In genomic region chr22:45542736-45543135, GRCh38 we compare ENCODE assay signal across 7 cellular contexts. TPM values are rescaled to one million over a fixed set of nuclear protein-coding genes. Genes with fewer than 3 reads are reported as not detected.
DNase-seq lines count a peak whose midpoint lies in the region; ATAC-seq and TF ChIP-seq lines count a peak whose summit lies in the region.
"Not testable (repeated sequence)": the region's sequence is repeated elsewhere in the genome, so short reads cannot be mapped to it uniquely, and the experiment has no call there.
"Had no signal": no experiment of that assay in that cellular context is flagged by ENCODE, and none has a peak within 500 bp of the region (broad histone marks: within the 10 kb centered on the region; RNA-seq: fewer than 3 reads in every experiment).

No MANE protein-coding gene starts in this region.

- not testable (repeated sequence) for H3K9me3 Mint-ChIP-seq in MCF 10A (ENCODE audit: unreplicated experiment)

- not testable (repeated sequence) for TF ChIP-seq CTCF in RWPE1 (conservative IDR thresholded peaks at IDR 0.05; ENCODE audit: low read depth); MCF 10A (IDR thresholded peaks at IDR 0.05; ENCODE audit: unreplicated experiment); osteoblast (IDR thresholded peaks at IDR 0.05; ENCODE audit: extremely low read depth, low read depth, low read length); thoracic aorta (IDR thresholded peaks at IDR 0.05)

- POLR2A ChIA-PET in RWPE1 (lab: Yijun Ruan, JAX; ENCODE audit: low non-redundant PET); MCF 10A (lab: Yijun Ruan, JAX): not testable (repeated sequence)

- not testable (repeated sequence) for H3K27me3 Mint-ChIP-seq in MCF 10A (ENCODE audit: insufficient read depth, unreplicated experiment)

- H3K4me2 ChIP-seq in BLaER1 treated with 17β-estradiol and CSF1 and Interleukin-3, amounts not matched to agents 10 nM and 100 nM, result peak overlapping the region in 9 of 11 experiments; percentile 34 to 70 (median 57); a peak in 17 of 22 replicates
- H3K4me2 ChIP-seq in osteoblast (ENCODE audit: insufficient read depth, low read length), result not testable (repeated sequence)

- H3K36me3 ChIP-seq in BLaER1 treated with 17β-estradiol and CSF1 and Interleukin-3, amounts not matched to agents 10 nM and 100 nM, result peaks cover 0 to 74% (median 54%) of the 10 kb centered on the region in 11 experiments; a peak in 17 of 22 replicates
- not testable (repeated sequence) for H3K36me3 ChIP-seq in osteoblast (ENCODE audit: insufficient read depth, low read length)
- peaks cover 18% of the 10 kb centered on the region for H3K36me3 ChIP-seq in thoracic aorta

- peaks cover 10 to 46% (median 40%) of the 10 kb centered on the region in 10 experiments for H3K4me1 ChIP-seq in BLaER1 treated with 17β-estradiol and CSF1 and Interleukin-3, amounts not matched to agents 10 nM and 100 nM
- H3K4me1 ChIP-seq in osteoblast (ENCODE audit: insufficient read depth, low read length) (peaks cover 11% of the 10 kb centered on the region), thoracic aorta (ENCODE audit: control insufficient read depth in 1 of 2, low read depth in 2 of 2) (peaks cover 9 to 50% of the 10 kb centered on the region in 2 donors)

- not testable (repeated sequence) for H2AFZ ChIP-seq in osteoblast (ENCODE audit: low read length)

- peak overlapping the region; percentile 33 for H3K4me3 Mint-ChIP-seq in MCF 10A (ENCODE audit: unreplicated experiment)

- CTCF ChIA-PET in RWPE1 (lab: Yijun Ruan, JAX), result not testable (repeated sequence)
- CTCF ChIA-PET in MCF 10A (lab: Yijun Ruan, JAX), result interaction anchor here (1.1 kb wide), 1 partner anchor 11 kb away, joined by 3 read pairs; no protein-coding TSS in a partner anchor

- not testable (repeated sequence) for BruUV-seq in MCF 10A (replicated peaks; lab: Mats Ljungman, UMichigan)

- H3K4me3 ChIP-seq in BLaER1 treated with 17β-estradiol and CSF1 and Interleukin-3, amounts not matched to agents 10 nM and 100 nM; osteoblast (ENCODE audit: insufficient read depth, low read length); thoracic aorta: not testable (repeated sequence)

- H3K27ac ChIP-seq in BLaER1 treated with 17β-estradiol and CSF1 and Interleukin-3, amounts not matched to agents 10 nM and 100 nM, result peak overlapping the region in 3 of 11 experiments; percentile 22 to 35 (median 32); a peak in 3 of 22 replicates
- H3K27ac ChIP-seq in RWPE1, result peak overlapping the region; percentile 12
- not testable (repeated sequence) for H3K27ac ChIP-seq in osteoblast (ENCODE audit: low read depth, low read length)
- H3K27ac ChIP-seq in thoracic aorta, result peak overlapping the region; percentile 35 to 37

- not testable (repeated sequence) for ATAC-seq in left cardiac atrium; thoracic aorta (ENCODE audit: insufficient number of reproducible peaks, low FRiP score, low read depth)

- not testable (repeated sequence) for H3K9me3 ChIP-seq in BLaER1 treated with 17β-estradiol and CSF1 and Interleukin-3, amounts not matched to agents 10 nM and 100 nM (replicated peaks in 1 of 11); osteoblast (ENCODE audit: low read depth, low read length); thoracic aorta

- not testable (repeated sequence) for H3K27ac Mint-ChIP-seq in MCF 10A (ENCODE audit: low read depth, unreplicated experiment)

- H3K36me3 Mint-ChIP-seq in MCF 10A (ENCODE audit: insufficient read depth, unreplicated experiment), result peaks cover 38% of the 10 kb centered on the region

- peak overlapping the region in 1 of 11 experiments; percentile 23; a peak in 1 of 22 replicates for H3K9ac ChIP-seq in BLaER1 treated with 17β-estradiol and CSF1 and Interleukin-3, amounts not matched to agents 10 nM and 100 nM

- peaks cover 0 to 46% (median 0%) of the 10 kb centered on the region in 11 experiments; a peak in 4 of 22 replicates for H3K27me3 ChIP-seq in BLaER1 treated with 17β-estradiol and CSF1 and Interleukin-3, amounts not matched to agents 10 nM and 100 nM
- H3K27me3 ChIP-seq in osteoblast (ENCODE audit: insufficient read depth, low read length); thoracic aorta (replicated peaks; ENCODE audit: insufficient read depth): not testable (repeated sequence)

- not testable (repeated sequence) for H3K79me2 ChIP-seq in osteoblast (ENCODE audit: insufficient read depth, low read length)

- not testable (repeated sequence) for DNase-seq in RWPE1 (ENCODE audit: low spot score); MCF 10A (ENCODE audit: unreplicated experiment); thoracic aorta (ENCODE audit: low spot score)
- peak; percentile 13 for DNase-seq in left cardiac atrium
- DNase-seq in osteoblast (ENCODE audit: insufficient read length, low spot score, missing footprints), result peak; percentile 48

- H3K4me1 Mint-ChIP-seq in MCF 10A (ENCODE audit: insufficient read depth, unreplicated experiment), result peaks cover 34% of the 10 kb centered on the region

- H4K20me1 ChIP-seq in BLaER1 treated with 17β-estradiol and CSF1 and Interleukin-3, amounts not matched to agents 10 nM and 100 nM, result peaks cover 0 to 34% (median 4%) of the 10 kb centered on the region in 11 experiments; a peak in 9 of 22 replicates
- not testable (repeated sequence) for H4K20me1 ChIP-seq in osteoblast (ENCODE audit: insufficient read depth, low read length)

- intact Hi-C loops in MCF 10A (cut with micrococcal nuclease); left cardiac atrium (cut with DNase I): not testable (repeated sequence)

RNA-seq across cellular contexts. Expression of gene FBLN1, which starts 40.1 kb away (rescaled TPM):
- 69.0 and 110 TPM in 2 replicates for total RNA-seq in MCF 10A (2022)
- total RNA-seq in left cardiac atrium, result 100 to 1,000 TPM; 251 to 348 TPM
- total RNA-seq in osteoblast, result 88.3 and 122 TPM in 2 replicates
- total RNA-seq in thoracic aorta, result 100 to 1,000 TPM; 587 to 972 TPM
- total RNA-seq: CD8-positive, alpha-beta T cell had no signal
